Comparison of ENCODE assay signal across 11 cellular contexts in the genomic region with DNA sequence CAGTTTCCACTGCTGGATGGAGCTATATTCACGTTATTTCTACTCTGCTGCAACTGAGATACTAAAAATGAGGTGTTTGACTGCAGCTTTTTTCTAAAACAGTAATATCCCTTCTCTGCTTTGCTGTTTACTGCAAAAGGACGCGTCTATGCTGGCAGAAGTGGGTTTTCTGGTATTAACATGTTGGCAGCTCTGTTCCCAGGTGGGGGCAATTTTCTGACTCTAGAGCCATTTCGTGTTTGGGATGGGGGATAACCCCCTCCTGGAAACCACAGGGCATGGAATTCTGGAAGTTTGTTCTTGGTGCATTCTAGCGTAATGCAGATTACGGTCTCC. TPM values are rescaled to one million over a fixed set of nuclear protein-coding genes. Genes with fewer than 3 reads are reported as not detected.
DNase-seq lines count a peak whose midpoint lies in the region; ATAC-seq and TF ChIP-seq lines count a peak whose summit lies in the region.
"Had no signal": no experiment of that assay in that cellular context is flagged by ENCODE, and none has a peak within 500 bp of the region (broad histone marks: within the 10 kb centered on the region; RNA-seq: fewer than 3 reads in every experiment).

No MANE protein-coding gene starts in this region.

- ATAC-seq in heart left ventricle, result no peak
- no peak for ATAC-seq in left ventricle myocardium superior
- ATAC-seq in upper lobe of left lung (ENCODE audit: low FRiP score in 2 of 2), result no peak
- no peak for ATAC-seq in HG03442 (IDR thresholded peaks at IDR 0.05; ENCODE audit: unreplicated experiment)

- H3K4me1 ChIP-seq in heart left ventricle, result peaks cover 50 to 94% (median 91%) of the 10 kb centered on the region in 12 donors
- H3K4me1 ChIP-seq in upper lobe of left lung, result peaks cover 88 to 90% (median 90%) of the 10 kb centered on the region in 4 donors
- H3K4me1 ChIP-seq in thyroid gland, result peaks cover 45 to 85% of the 10 kb centered on the region in 2 donors

- no peak for TF ChIP-seq EP300 in upper lobe of left lung (IDR thresholded peaks at IDR 0.05)

- H3K4me3 Mint-ChIP-seq in activated naive CD8-positive, alpha-beta T cell, result peak overlapping the region; percentile 94
- H3K4me3 Mint-ChIP-seq in mesothelial cell of epicardium, result no peak overlapping the region

- no peaks in the 10 kb centered on the region for H3K9me3 Mint-ChIP-seq in activated naive CD8-positive, alpha-beta T cell (ENCODE audit: low read depth)
- no peaks in the 10 kb centered on the region for H3K9me3 Mint-ChIP-seq in mesothelial cell of epicardium

- H3K9me3 ChIP-seq in heart left ventricle (no peaks in the 10 kb centered on the region), upper lobe of left lung (no peaks in the 10 kb centered on the region), thyroid gland (no peaks in the 10 kb centered on the region)

- peak in 1 of 5 donors; percentile 6 for DNase-seq in heart left ventricle
- DNase-seq in left ventricle myocardium superior, result no peak
- DNase-seq in mesothelial cell of epicardium (ENCODE audit: low spot score in 2 of 2, unreplicated experiment in 2 of 2), result no peak
- DNase-seq in upper lobe of left lung, result no peak
- no peak for DNase-seq in thyroid gland
- no peak for DNase-seq in inferior parietal cortex (ENCODE audit: extremely low spot score)
- DNase-seq: GOT3, NCI-H2171, WERI-Rb-1 had no signal

- H3K27me3 ChIP-seq in heart left ventricle (no peaks in the 10 kb centered on the region), upper lobe of left lung (no peaks in the 10 kb centered on the region), thyroid gland (no peaks in the 10 kb centered on the region)

- H3K36me3 ChIP-seq in heart left ventricle (peaks cover 0 to 29% (median 2%) of the 10 kb centered on the region in 9 donors), upper lobe of left lung (peaks cover 0 to 16% (median 3%) of the 10 kb centered on the region in 4 donors), thyroid gland (peaks cover 0 to 4% of the 10 kb centered on the region in 2 donors)

- H3K27ac Mint-ChIP-seq in activated naive CD8-positive, alpha-beta T cell, result peak overlapping the region; percentile 100
- H3K27ac Mint-ChIP-seq in mesothelial cell of epicardium, result peak overlapping the region; percentile 73

- H3K4me1 Mint-ChIP-seq in activated naive CD8-positive, alpha-beta T cell (ENCODE audit: low read depth), result peaks cover 84% of the 10 kb centered on the region
- peaks cover 32% of the 10 kb centered on the region for H3K4me1 Mint-ChIP-seq in mesothelial cell of epicardium

- H3K36me3 Mint-ChIP-seq in activated naive CD8-positive, alpha-beta T cell, result peaks cover 2% of the 10 kb centered on the region
- no peaks in the 10 kb centered on the region for H3K36me3 Mint-ChIP-seq in mesothelial cell of epicardium

- H3K27ac ChIP-seq in heart left ventricle, result peak overlapping the region in 10 of 12 donors; percentile 78 to 100 (median 90)
- peak overlapping the region; percentile 80 to 99 (median 94) for H3K27ac ChIP-seq in upper lobe of left lung
- no peak overlapping the region for H3K27ac ChIP-seq in thyroid gland
- H3K27ac ChIP-seq: WERI-Rb-1 had no signal

- no peak for TF ChIP-seq CTCF in heart left ventricle (IDR thresholded peaks at IDR 0.05)
- TF ChIP-seq CTCF in mesothelial cell of epicardium (IDR thresholded peaks at IDR 0.05; ENCODE audit: unreplicated experiment), result no peak
- no peak for TF ChIP-seq CTCF in upper lobe of left lung (IDR thresholded peaks at IDR 0.05)
- TF ChIP-seq CTCF in thyroid gland (IDR thresholded peaks at IDR 0.05), result no peak

- no peaks in the 10 kb centered on the region for H3K27me3 Mint-ChIP-seq in activated naive CD8-positive, alpha-beta T cell
- no peaks in the 10 kb centered on the region for H3K27me3 Mint-ChIP-seq in mesothelial cell of epicardium (ENCODE audit: low read depth)

- intact Hi-C loops in heart left ventricle (cut with DNase I) (loop anchor here in 1 of 10 donors (2.0 kb wide), 1 partner anchor 18 kb away; a partner anchor contains a TSS), left ventricle myocardium superior (cut with micrococcal nuclease) (no loop called here), thyroid gland (cut with DNase I) (no loop called here)

- H3K4me3 ChIP-seq in heart left ventricle, result peak overlapping the region in 6 of 12 donors; percentile 29 to 99 (median 96)
- peak overlapping the region in 2 of 4 donors; percentile 99 for H3K4me3 ChIP-seq in upper lobe of left lung
- no peak overlapping the region for H3K4me3 ChIP-seq in thyroid gland (replicated peaks in 1 of 3)

- WGBS in heart left ventricle, 4 donors, result 71 to 78% (median 73%) methylated on average over 6 of the region's 6 CpGs
- WGBS in upper lobe of left lung, 2 donors, result 48 to 65% methylated on average over 6 of the region's 6 CpGs
- WGBS in thyroid gland, 2 donors, result 79 to 83% methylated on average over 6 of the region's 6 CpGs

- TF ChIP-seq POLR2A in heart left ventricle (IDR thresholded peaks at IDR 0.05) (no peak), upper lobe of left lung (IDR thresholded peaks at IDR 0.05) (no peak), thyroid gland (IDR thresholded peaks at IDR 0.05) (no peak)

RNA-seq across cellular contexts. Expression of a gene that starts 4.9 kb away (rescaled TPM):
- total RNA-seq in heart left ventricle (100 to 1,000 TPM in 1 of 9 donors, 10 to 100 TPM in 8; 40.1 to 107 (median 49.6) TPM), left ventricle myocardium superior (56.8 TPM), mesothelial cell of epicardium (46.4 to 48.4 TPM (median 46.5 TPM) in 3 replicates), upper lobe of left lung (100 to 1,000 TPM in 4 of 6 donors, 10 to 100 TPM in 2; 76.9 to 232 (median 117) TPM), thyroid gland (10 to 100 TPM; 32.8 to 55.8 (median 40.6) TPM)
- 10 to 100 TPM; 55.6 to 63.8 TPM for polyA plus RNA-seq in heart left ventricle

RNA-seq across cellular contexts. Expression of a gene that starts 17.9 kb away (rescaled TPM):
- total RNA-seq in heart left ventricle (10 to 100 TPM in 6 of 9 donors, 1 to 10 TPM in 3; 7.6 to 43.6 (median 12.8) TPM), left ventricle myocardium superior (13.1 TPM), mesothelial cell of epicardium (71.3 to 78.5 TPM (median 76.5 TPM) in 3 replicates), upper lobe of left lung (100 to 1,000 TPM in 2 of 6 donors, 10 to 100 TPM in 4; 47.4 to 221 (median 78.3) TPM), thyroid gland (10 to 100 TPM; 27.9 to 36.8 (median 31.5) TPM)
- polyA plus RNA-seq in heart left ventricle, result 10 to 100 TPM; 12.3 to 17.6 TPM

RNA-seq across cellular contexts. Expression of a gene that starts 32.1 kb away (rescaled TPM):
- 10 to 100 TPM; 10.8 to 23.9 (median 16.8) TPM for total RNA-seq in heart left ventricle
- 1 to 10 TPM; 8.1 to 9.4 TPM for polyA plus RNA-seq in heart left ventricle
- total RNA-seq in left ventricle myocardium superior, result 18.7 TPM
- total RNA-seq in mesothelial cell of epicardium, result 50.4 to 59.0 TPM (median 55.4 TPM) in 3 replicates
- total RNA-seq in upper lobe of left lung, result 10 to 100 TPM; 35.9 to 99.2 (median 53.8) TPM
- total RNA-seq in thyroid gland, result 10 to 100 TPM; 50.5 to 59.9 (median 54.4) TPM

Comparison
In these comparisons a context has a peak if more than half of its experiments do, and no peak if none do; other contexts are left out.
1. H3K27ac ChIP-seq: peak in heart left ventricle (10 of 12) and upper lobe of left lung (4 of 4); none in thyroid gland (0 of 3).